In the genomic region with DNA sequence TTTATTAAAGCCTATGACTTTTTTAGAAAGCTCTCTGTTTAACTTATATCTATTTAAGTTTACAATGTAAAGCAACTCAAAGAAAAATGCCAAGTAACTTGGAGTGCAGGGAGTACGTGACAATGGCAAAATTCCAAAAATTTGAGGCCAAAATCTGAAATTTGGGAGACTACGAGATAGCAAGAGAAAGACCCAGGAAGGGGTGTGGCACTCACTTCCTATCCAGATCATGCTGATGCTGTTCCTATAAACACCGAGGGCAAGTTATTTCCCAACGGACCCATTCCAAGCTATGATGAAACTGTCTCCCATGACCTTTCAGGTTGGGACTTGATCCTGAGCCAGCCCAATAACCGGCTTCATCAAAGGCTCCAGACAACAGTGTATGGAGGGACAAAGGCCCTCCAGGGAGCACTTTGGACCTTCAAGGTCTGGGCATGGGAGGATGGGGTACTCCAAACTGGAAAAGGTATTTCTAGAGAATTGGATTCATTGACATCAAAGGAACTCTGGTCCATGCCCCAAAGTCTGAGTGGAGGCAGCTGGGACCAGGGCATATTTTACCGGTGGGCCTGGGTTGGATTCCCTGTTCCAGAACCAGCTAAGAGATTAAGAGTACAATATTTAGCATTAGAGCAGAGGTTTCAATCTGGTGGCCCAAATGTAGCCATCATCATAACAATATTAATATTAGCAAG, we compare ENCODE assay signal across 1 cellular context.
TF ChIP-seq lines count a peak whose summit lies in the region.

No MANE protein-coding gene starts in this region.

TF ChIP-seq in liver, 16 proteins besides CTCF, POLR2A, EP300 and RAD21 (continued from another document):
- TF ChIP-seq, protein P1, sequence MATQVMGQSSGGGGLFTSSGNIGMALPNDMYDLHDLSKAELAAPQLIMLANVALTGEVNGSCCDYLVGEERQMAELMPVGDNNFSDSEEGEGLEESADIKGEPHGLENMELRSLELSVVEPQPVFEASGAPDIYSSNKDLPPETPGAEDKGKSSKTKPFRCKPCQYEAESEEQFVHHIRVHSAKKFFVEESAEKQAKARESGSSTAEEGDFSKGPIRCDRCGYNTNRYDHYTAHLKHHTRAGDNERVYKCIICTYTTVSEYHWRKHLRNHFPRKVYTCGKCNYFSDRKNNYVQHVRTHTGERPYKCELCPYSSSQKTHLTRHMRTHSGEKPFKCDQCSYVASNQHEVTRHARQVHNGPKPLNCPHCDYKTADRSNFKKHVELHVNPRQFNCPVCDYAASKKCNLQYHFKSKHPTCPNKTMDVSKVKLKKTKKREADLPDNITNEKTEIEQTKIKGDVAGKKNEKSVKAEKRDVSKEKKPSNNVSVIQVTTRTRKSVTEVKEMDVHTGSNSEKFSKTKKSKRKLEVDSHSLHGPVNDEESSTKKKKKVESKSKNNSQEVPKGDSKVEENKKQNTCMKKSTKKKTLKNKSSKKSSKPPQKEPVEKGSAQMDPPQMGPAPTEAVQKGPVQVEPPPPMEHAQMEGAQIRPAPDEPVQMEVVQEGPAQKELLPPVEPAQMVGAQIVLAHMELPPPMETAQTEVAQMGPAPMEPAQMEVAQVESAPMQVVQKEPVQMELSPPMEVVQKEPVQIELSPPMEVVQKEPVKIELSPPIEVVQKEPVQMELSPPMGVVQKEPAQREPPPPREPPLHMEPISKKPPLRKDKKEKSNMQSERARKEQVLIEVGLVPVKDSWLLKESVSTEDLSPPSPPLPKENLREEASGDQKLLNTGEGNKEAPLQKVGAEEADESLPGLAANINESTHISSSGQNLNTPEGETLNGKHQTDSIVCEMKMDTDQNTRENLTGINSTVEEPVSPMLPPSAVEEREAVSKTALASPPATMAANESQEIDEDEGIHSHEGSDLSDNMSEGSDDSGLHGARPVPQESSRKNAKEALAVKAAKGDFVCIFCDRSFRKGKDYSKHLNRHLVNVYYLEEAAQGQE (IDR thresholded peaks at IDR 0.05), result peak; percentile 31
- TF ChIP-seq, protein P2, sequence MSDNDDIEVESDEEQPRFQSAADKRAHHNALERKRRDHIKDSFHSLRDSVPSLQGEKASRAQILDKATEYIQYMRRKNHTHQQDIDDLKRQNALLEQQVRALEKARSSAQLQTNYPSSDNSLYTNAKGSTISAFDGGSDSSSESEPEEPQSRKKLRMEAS (IDR thresholded peaks at IDR 0.05), result peak; percentile 98
- TF ChIP-seq HNF4G (IDR thresholded peaks at IDR 0.05), result peak; percentile 95
- peak; percentile 81 for TF ChIP-seq SP1 (IDR thresholded peaks at IDR 0.05)
- peak; percentile 98 for TF ChIP-seq HNF4A (conservative IDR thresholded peaks at IDR 0.05)
- TF ChIP-seq GABPA (IDR thresholded peaks at IDR 0.05 in 1 of 2, conservative IDR thresholded peaks at IDR 0.05 in 1 of 2), result peak in 1 of 2 donors; percentile 84
- TF ChIP-seq, protein P3, sequence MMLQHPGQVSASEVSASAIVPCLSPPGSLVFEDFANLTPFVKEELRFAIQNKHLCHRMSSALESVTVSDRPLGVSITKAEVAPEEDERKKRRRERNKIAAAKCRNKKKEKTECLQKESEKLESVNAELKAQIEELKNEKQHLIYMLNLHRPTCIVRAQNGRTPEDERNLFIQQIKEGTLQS (IDR thresholded peaks at IDR 0.05), result peak; percentile 96
